7 cellular contexts compared by ENCODE assay signal in the genomic region with DNA sequence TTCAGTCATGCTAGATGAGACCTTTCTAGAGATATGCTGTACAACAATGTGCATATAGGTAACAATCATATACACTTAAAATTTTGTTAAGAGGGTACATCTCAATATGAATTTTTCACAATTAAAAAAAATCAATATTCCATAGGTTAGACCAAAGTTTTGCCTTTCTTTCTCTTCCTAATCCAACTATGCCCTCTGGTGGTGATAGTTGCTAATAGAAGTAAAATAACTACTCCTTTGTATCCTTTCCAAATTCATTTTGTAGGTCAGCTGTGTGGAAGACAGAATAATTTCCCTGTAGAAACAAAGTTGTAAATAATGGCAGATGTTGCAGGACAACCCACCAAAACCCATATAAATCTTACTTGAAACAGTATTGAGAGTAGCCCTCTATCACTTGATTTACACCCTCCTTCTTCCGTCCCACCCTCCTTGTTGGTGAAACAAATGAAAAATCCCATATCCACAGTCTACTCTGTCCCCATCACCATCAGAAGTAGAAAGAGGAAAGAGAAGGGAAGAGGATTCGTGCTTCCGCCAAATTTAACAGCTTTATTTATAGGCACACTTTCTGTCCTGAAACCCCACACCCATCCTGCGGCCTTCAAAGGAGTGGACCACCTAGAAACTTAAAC. TPM values are rescaled to one million over a fixed set of nuclear protein-coding genes. Genes with fewer than 3 reads are reported as not detected.
A peak's percentile ranks its signal among the peaks of the same experiment; 100 is the strongest.
DNase-seq lines count a peak whose midpoint lies in the region; ATAC-seq and TF ChIP-seq lines count a peak whose summit lies in the region.

No MANE protein-coding gene starts in this region.

- H3K4me2 ChIP-seq in parathyroid adenoma (ENCODE audit: low read length): no peak overlapping the region

- H3K79me2 ChIP-seq in parathyroid adenoma: no peaks in the 10 kb centered on the region

- no peaks in the 10 kb centered on the region for H3K9me3 ChIP-seq in SK-N-MC (ENCODE audit: low read depth, low read length)
- H3K9me3 ChIP-seq in parathyroid adenoma (ENCODE audit: control insufficient read depth, low read length): no peaks in the 10 kb centered on the region

- no peak for ATAC-seq in HG02642 (IDR thresholded peaks at IDR 0.05; ENCODE audit: poor library complexity, unreplicated experiment)

- H3K4me3 ChIP-seq in SK-N-MC (no peak overlapping the region), fibroblast of the aortic adventitia (ENCODE audit: low read depth, low read length) (no peak overlapping the region), parathyroid adenoma (ENCODE audit: low read depth, low read length) (no peak overlapping the region)

- H3K4me1 ChIP-seq in parathyroid adenoma: no peaks in the 10 kb centered on the region

- H2AFZ ChIP-seq in parathyroid adenoma: no peak overlapping the region

- H3K36me3 ChIP-seq in SK-N-MC (ENCODE audit: insufficient read depth, low read length): no peaks in the 10 kb centered on the region
- H3K36me3 ChIP-seq in parathyroid adenoma (ENCODE audit: control insufficient read depth, insufficient read depth, low read length): no peaks in the 10 kb centered on the region

- H3K27me3 ChIP-seq in parathyroid adenoma (ENCODE audit: control insufficient read depth, insufficient read depth, low read length): no peaks in the 10 kb centered on the region

- H3K9ac ChIP-seq in SK-N-MC (ENCODE audit: insufficient read length) (no peak overlapping the region), parathyroid adenoma (no peak overlapping the region)

- DNase-seq in NCI-H1048 (lab: John Stamatoyannopoulos, UW): peak; percentile 14
- DNase-seq in SK-N-MC (ENCODE audit: low read depth, low spot score): peak; percentile 47
- peak; percentile 85 for DNase-seq in fibroblast of the aortic adventitia (ENCODE audit: low read depth)
- DNase-seq in HK-2 (ENCODE audit: unreplicated experiment): no peak

- H3K27ac ChIP-seq in SK-N-MC: no peak overlapping the region
- no peak overlapping the region for H3K27ac ChIP-seq in parathyroid adenoma

- TF ChIP-seq CTCF in GM12872 (IDR thresholded peaks at IDR 0.05; ENCODE audit: insufficient read depth, low read depth, low read length) (peak; percentile 44), fibroblast of the aortic adventitia (IDR thresholded peaks at IDR 0.05; ENCODE audit: insufficient read depth, low read length) (peak; percentile 66), parathyroid adenoma (IDR thresholded peaks at IDR 0.05) (peak; percentile 74)

RNA-seq across cellular contexts. Expression of a gene that starts 34.2 kb away (rescaled TPM):
- total RNA-seq in fibroblast of the aortic adventitia (ENCODE audit: low replicate concordance): 3.8 and 9.0 TPM in 2 replicates
